16 cellular contexts compared by ENCODE assay signal in the genomic region with DNA sequence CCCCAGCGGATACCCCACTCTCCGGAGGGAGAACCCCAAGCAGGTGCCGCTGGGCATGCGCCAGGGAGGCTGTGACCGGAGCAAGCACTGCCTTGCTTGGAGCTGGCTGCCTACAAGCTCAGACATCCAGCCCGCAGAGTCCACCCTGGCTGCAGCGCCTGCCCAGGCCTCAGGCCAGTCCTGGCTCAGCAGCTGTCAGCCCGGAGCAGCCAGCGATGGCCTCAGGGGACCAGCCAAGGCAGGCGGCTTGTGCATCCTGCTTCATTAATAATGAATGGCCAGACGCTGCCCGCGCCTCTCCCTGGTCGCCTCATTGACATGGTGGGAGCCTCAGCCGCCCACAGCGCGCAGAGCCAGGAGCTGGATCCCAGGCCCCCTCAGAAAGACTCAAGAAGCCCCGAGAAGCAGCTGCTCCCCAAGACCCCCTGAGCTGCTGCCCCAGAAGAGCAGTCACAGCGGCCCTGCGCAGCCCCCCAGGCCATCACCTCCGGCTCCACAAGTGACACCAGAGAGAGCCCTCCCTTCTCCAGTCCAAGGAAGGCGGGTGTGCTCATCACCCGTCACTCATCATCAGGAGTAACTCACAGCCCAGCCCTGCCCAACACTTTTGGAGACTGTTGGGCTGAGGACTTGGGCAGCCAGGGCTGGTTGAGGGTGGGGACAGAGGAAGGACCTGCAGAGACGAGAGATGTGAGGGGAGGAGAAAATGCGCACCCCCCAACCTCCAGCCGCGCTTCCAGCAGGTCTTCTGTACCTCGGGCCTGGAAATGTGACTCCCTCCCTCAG.
"Had no signal": no experiment of that assay in that cellular context is flagged by ENCODE, and none has a peak within 500 bp of the region (broad histone marks: within the 10 kb centered on the region; RNA-seq: fewer than 3 reads in every experiment).

No MANE protein-coding gene starts in this region.

- DNase-seq: activated CD4-positive, alpha-beta T cell treated with anti-CD3 and anti-CD28 coated beads, Interleukin-2, amount 50 U/mL, for 4 hours; activated gamma-delta T cell; activated naive CD8-positive, alpha-beta T cell treated with anti-CD3 and anti-CD28 coated beads for 36 hours; erythroblast; foreskin melanocyte; kidney; natural killer cell; pancreas; stimulated activated naive CD8-positive, alpha-beta T cell treated with anti-CD3 and anti-CD28 coated beads, Interleukin-15, Interleukin-2, amounts not matched to agents 100 U/mL and 50 U/mL, for 24 hours; SW 1271; tibial artery had no signal

- H3K9me3 ChIP-seq: left lung, neutrophil, pancreas, tibial artery had no signal

- H3K4me1 Mint-ChIP-seq: memory B cell had no signal

- ATAC-seq: left lung; natural killer cell; pancreas; stimulated activated naive CD8-positive, alpha-beta T cell treated with anti-CD3 and anti-CD28 coated beads, Interleukin-15, Interleukin-2, amounts not matched to agents 100 U/mL and 50 U/mL, for 24 hours had no signal

- H3K9me3 Mint-ChIP-seq: activated naive CD8-positive, alpha-beta T cell treated with anti-CD3 and anti-CD28 coated beads for 36 hours; memory B cell; natural killer cell had no signal

- H3K27ac ChIP-seq: cardiac muscle cell, dorsolateral prefrontal cortex, left lung, neutrophil, pancreas, tibial artery had no signal

- H3K36me3 ChIP-seq: cardiac muscle cell, pancreas, tibial artery had no signal

- H3K4me1 ChIP-seq: left lung, pancreas, tibial artery had no signal

- H3K4me3 Mint-ChIP-seq: activated naive CD8-positive, alpha-beta T cell treated with anti-CD3 and anti-CD28 coated beads for 36 hours; memory B cell; natural killer cell had no signal

- H3K36me3 Mint-ChIP-seq: natural killer cell had no signal

- H3K27me3 Mint-ChIP-seq: activated naive CD8-positive, alpha-beta T cell treated with anti-CD3 and anti-CD28 coated beads for 36 hours; memory B cell had no signal

- H3K27ac Mint-ChIP-seq: activated naive CD8-positive, alpha-beta T cell treated with anti-CD3 and anti-CD28 coated beads for 36 hours; memory B cell had no signal

- H3K27me3 ChIP-seq: cardiac muscle cell, dorsolateral prefrontal cortex, neutrophil, pancreas had no signal

- H3K4me3 ChIP-seq: cardiac muscle cell, dorsolateral prefrontal cortex, left lung, pancreas, tibial artery had no signal
